25 cellular contexts compared by ENCODE assay signal in the genomic region with DNA sequence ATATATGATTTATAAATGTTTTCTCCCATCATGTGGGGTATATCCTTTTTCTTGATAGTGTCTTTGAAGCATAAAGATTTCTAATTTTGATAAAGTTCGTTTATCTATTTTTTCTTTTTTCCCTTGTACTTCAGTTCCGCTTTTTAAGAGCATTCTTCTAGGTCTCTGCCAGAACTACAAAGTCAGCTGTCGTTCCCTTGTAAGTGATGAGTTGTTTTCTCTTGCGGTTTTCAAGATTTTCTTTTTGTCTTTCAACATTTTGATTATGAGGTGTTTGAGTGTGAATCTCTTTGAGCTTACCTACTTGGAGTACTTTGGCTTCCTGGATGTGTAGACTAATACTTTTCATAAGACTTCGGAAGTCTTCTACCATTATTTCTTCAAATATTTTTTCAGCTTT.
"Had no signal": no experiment of that assay in that cellular context is flagged by ENCODE, and none has a peak within 500 bp of the region (broad histone marks: within the 10 kb centered on the region; RNA-seq: fewer than 3 reads in every experiment).

No MANE protein-coding gene starts in this region.

- FAIRE-seq: colon, frontal cortex, keratinocyte had no signal

- H3K36me3 ChIP-seq: neural progenitor cell, prostate gland, spleen had no signal

- H2AFZ ChIP-seq: neural progenitor cell had no signal

- H3K4me3 ChIP-seq: dorsolateral prefrontal cortex, lower lobe of right lung, mucosa of descending colon, neural progenitor cell, prostate gland, sigmoid colon, skin epidermis, spleen, testis, tibial artery had no signal

- H3K27ac ChIP-seq: dorsolateral prefrontal cortex, lower lobe of right lung, neural progenitor cell, prostate gland, skin epidermis, spleen, testis, tibial artery had no signal

- H3K4me2 ChIP-seq: neural progenitor cell had no signal

- DNase-seq: dorsolateral prefrontal cortex; effector CD4-positive, alpha-beta T cell; hypothalamus; left ventricle myocardium superior; lower lobe of right lung; mucosa of descending colon; naive B cell; right cardiac atrium; sigmoid colon; spleen; stimulated activated CD4-positive, alpha-beta T cell treated with anti-CD3 and anti-CD28 coated beads, Interleukin-4, amount 100 ng/mL, for 4 hours; stimulated activated naive CD8-positive, alpha-beta T cell treated with anti-CD3 and anti-CD28 coated beads, Interleukin-15, Interleukin-2, amounts not matched to agents 100 U/mL and 50 U/mL, for 24 hours; substantia nigra; testis; tibial artery had no signal

- H3K36me3 Mint-ChIP-seq: naive B cell; stimulated activated memory B cell treated with anti-CD40 and anti-IgM and Interleukin-4, amounts not matched to agents 10 μg/mL and 1 μg/mL and 100 μg/mL, for 72 hours had no signal

- H3K27ac Mint-ChIP-seq: memory B cell; naive B cell; nephron; neural progenitor cell; stimulated activated memory B cell treated with anti-CD40 and anti-IgM and Interleukin-4, amounts not matched to agents 10 μg/mL and 1 μg/mL and 100 μg/mL, for 72 hours; type B pancreatic cell had no signal

- H3K4me1 Mint-ChIP-seq: memory B cell; naive B cell; stimulated activated memory B cell treated with anti-CD40 and anti-IgM and Interleukin-4, amounts not matched to agents 10 μg/mL and 1 μg/mL and 100 μg/mL, for 72 hours had no signal

- H3K27me3 ChIP-seq: dorsolateral prefrontal cortex, neural progenitor cell, sigmoid colon, spleen, testis, tibial artery had no signal

- H3K9ac ChIP-seq: neural progenitor cell had no signal

- H3K9me3 ChIP-seq: mucosa of descending colon, prostate gland, testis had no signal

- ATAC-seq: left ventricle myocardium superior; lower lobe of right lung; mucosa of descending colon; right cardiac atrium; stimulated activated memory B cell treated with anti-CD40 and anti-IgM and Interleukin-4, amounts not matched to agents 10 μg/mL and 1 μg/mL and 100 μg/mL, for 72 hours; stimulated activated naive CD8-positive, alpha-beta T cell treated with anti-CD3 and anti-CD28 coated beads, Interleukin-15, Interleukin-2, amounts not matched to agents 100 U/mL and 50 U/mL, for 24 hours had no signal

- H3K27me3 Mint-ChIP-seq: naive B cell, type B pancreatic cell had no signal

- H3K4me1 ChIP-seq: lower lobe of right lung, prostate gland, spleen had no signal

- H3K4me3 Mint-ChIP-seq: memory B cell; naive B cell; nephron; neural progenitor cell; stimulated activated memory B cell treated with anti-CD40 and anti-IgM and Interleukin-4, amounts not matched to agents 10 μg/mL and 1 μg/mL and 100 μg/mL, for 72 hours; type B pancreatic cell had no signal

- H3K9me3 Mint-ChIP-seq: stimulated activated memory B cell treated with anti-CD40 and anti-IgM and Interleukin-4, amounts not matched to agents 10 μg/mL and 1 μg/mL and 100 μg/mL, for 72 hours had no signal
